In the genomic region with DNA sequence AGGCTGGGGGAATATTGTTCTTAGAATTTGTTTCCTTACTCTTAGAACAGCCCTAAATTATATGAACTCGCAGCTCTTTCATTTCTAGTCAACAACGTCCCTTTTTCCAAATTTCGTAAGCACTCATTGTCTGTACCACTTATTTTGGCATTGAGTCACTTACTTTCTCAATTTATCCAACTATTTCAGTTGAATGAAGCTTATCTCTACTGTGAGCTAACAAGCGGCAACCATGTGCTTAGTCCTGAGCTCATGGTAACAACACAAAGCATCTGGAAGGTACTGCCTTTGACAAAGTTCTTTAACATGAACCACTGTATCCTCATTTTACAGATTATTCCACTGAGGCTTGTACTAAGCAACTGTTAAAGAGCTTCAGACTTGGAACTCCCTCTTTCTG, we compare ENCODE assay signal across 14 cellular contexts.
DNase-seq lines count a peak whose midpoint lies in the region; ATAC-seq lines count a peak whose summit lies in the region.
"Had no signal": no experiment of that assay in that cellular context is flagged by ENCODE, and none has a peak within 500 bp of the region (broad histone marks: within the 10 kb centered on the region; RNA-seq: fewer than 3 reads in every experiment).

No MANE protein-coding gene starts in this region.

- H3K9me3 Mint-ChIP-seq in naive B cell = peaks cover 0 to 1% (median 0%) of the 10 kb centered on the region in 7 donors

- ATAC-seq in GM18868 (IDR thresholded peaks at IDR 0.05; ENCODE audit: unreplicated experiment) (peak; percentile 14), HG02970 (IDR thresholded peaks at IDR 0.05; ENCODE audit: low FRiP score, unreplicated experiment) (peak; percentile 8), naive B cell (ENCODE audit: low read depth in 2 of 2) (peak in 1 of 2 donors; percentile 2), HG03565 (IDR thresholded peaks at IDR 0.05; ENCODE audit: unreplicated experiment) (no peak), HG03280 (IDR thresholded peaks at IDR 0.05; ENCODE audit: unreplicated experiment) (no peak), GM19324 (IDR thresholded peaks at IDR 0.05; ENCODE audit: low FRiP score, unreplicated experiment) (no peak)

- H3K4me3 ChIP-seq in SJCRH30 = no peak overlapping the region
- H3K4me3 ChIP-seq: ascending aorta, pancreas, upper lobe of left lung had no signal

- H3K4me1 Mint-ChIP-seq in naive B cell = peaks cover 38 to 67% (median 49%) of the 10 kb centered on the region in 3 donors

- peaks cover 4 to 14% (median 6%) of the 10 kb centered on the region in 3 donors for H3K27me3 Mint-ChIP-seq in naive B cell

- H3K27ac ChIP-seq in SJCRH30 = 0 out of 2 replicates have a peak overlapping the region, but pooled peaks have one; percentile 6
- H3K27ac ChIP-seq: ascending aorta, pancreas had no signal

- H3K36me3 ChIP-seq in SJCRH30 = peaks cover 10% of the 10 kb centered on the region; the same call in 1 of the 2 replicates
- H3K36me3 ChIP-seq: ascending aorta, pancreas had no signal

- peak overlapping the region in 5 of 8 donors; percentile 16 to 91 (median 73) for H3K4me3 Mint-ChIP-seq in naive B cell

- no peak for DNase-seq in SJCRH30
- no peak for DNase-seq in naive B cell
- no peak for DNase-seq in posterior vena cava (ENCODE audit: low spot score)
- DNase-seq: erythroblast, kidney, NCI-H226, pancreas, upper lobe of left lung had no signal

- peaks cover 0 to 5% of the 10 kb centered on the region in 2 donors for H3K36me3 Mint-ChIP-seq in naive B cell

- H3K4me1 ChIP-seq in SJCRH30 = peaks cover 9% of the 10 kb centered on the region; the same call in 1 of the 2 replicates
- H3K4me1 ChIP-seq: ascending aorta, pancreas had no signal

- intact Hi-C loops in posterior vena cava (cut with DNase I) = no loop called here

- no peaks in the 10 kb centered on the region for H3K27me3 ChIP-seq in SJCRH30
- H3K27me3 ChIP-seq: ascending aorta, pancreas, upper lobe of left lung had no signal

- H3K9me3 ChIP-seq in SJCRH30 (replicated peaks) = no peaks in the 10 kb centered on the region; the same call in 1 of the 2 replicates
- H3K9me3 ChIP-seq: ascending aorta, pancreas, upper lobe of left lung had no signal

- H3K27ac Mint-ChIP-seq in naive B cell = peak overlapping the region in 5 of 6 donors; percentile 67 to 97 (median 84)

Comparison
In these comparisons a context has a peak if more than half of its experiments do, and no peak if none do; other contexts are left out.
1. ATAC-seq: peak in GM18868 (single experiment) and HG02970 (single experiment); none in HG03565 (single experiment), HG03280 (single experiment) and GM19324 (single experiment).